ENCODE assay signal across 19 cellular contexts in the genomic region with DNA sequence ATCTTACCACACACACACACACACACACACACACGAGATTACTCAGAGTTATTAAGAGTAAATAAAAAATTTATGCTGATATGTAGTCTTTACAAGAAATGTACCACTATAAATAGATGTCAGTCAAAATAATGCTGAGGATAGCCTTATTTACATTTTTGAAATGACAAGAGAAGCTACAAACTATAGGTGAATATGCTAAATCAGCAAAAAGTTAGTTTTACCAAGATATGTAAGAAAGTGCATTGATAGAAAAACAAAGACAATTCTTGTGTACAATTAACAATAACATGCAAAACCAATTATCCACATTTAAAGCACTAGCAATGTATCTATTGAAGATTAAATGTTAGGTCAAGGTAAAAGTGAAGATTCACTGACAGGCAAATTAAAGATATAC. TPM values are rescaled to one million over a fixed set of nuclear protein-coding genes. Genes with fewer than 3 reads are reported as not detected.
DNase-seq lines count a peak whose midpoint lies in the region; ATAC-seq, FAIRE-seq and TF ChIP-seq lines count a peak whose summit lies in the region.
"Had no signal": no experiment of that assay in that cellular context is flagged by ENCODE, and none has a peak within 500 bp of the region (broad histone marks: within the 10 kb centered on the region; RNA-seq: fewer than 3 reads in every experiment).

No MANE protein-coding gene starts in this region.

- no peak for TF ChIP-seq CTCF in activated CD8-positive, alpha-beta T cell treated with anti-CD3 and anti-CD28 coated beads for 36 hours (IDR thresholded peaks at IDR 0.05)
- no peak for TF ChIP-seq CTCF in HFFc6 (IDR thresholded peaks at IDR 0.05)
- TF ChIP-seq CTCF in GM12878 (IDR thresholded peaks at IDR 0.05 in 2 of 3, conservative IDR thresholded peaks at IDR 0.05 in 1 of 3; ENCODE audit: control insufficient read depth in 2 of 3, extremely low read depth in 1 of 3, insufficient read depth in 1 of 3, low read depth in 3 of 3, low read length in 3 of 3): no peak
- TF ChIP-seq CTCF in testis (IDR thresholded peaks at IDR 0.05): no peak

- H4K20me1 ChIP-seq in GM12878 (ENCODE audit: control insufficient read depth, insufficient read depth): no peaks in the 10 kb centered on the region

- H3K4me2 ChIP-seq in GM12878 (ENCODE audit: control insufficient read depth, insufficient read depth): peak overlapping the region; percentile 27; the same call in 1 of the 2 replicates

- no peak for TF ChIP-seq EP300 in GM12878 (IDR thresholded peaks at IDR 0.05; ENCODE audit: borderline replicate concordance in 1 of 2, control insufficient read depth in 1 of 2, low read depth in 2 of 2, low read length in 2 of 2)

- intact Hi-C loops in activated CD8-positive, alpha-beta T cell treated with anti-CD3 and anti-CD28 coated beads for 36 hours (cut with micrococcal nuclease): no loop called here
- intact Hi-C loops in GM12878 (cut with micrococcal nuclease; ENCODE audit: unreplicated experiment): no loop called here
- intact Hi-C loops in testis (cut with DNase I; ENCODE audit: low total_unique reads): no loop called here

- no peak overlapping the region for H2AFZ ChIP-seq in GM12878 (ENCODE audit: control insufficient read depth, low read depth, low read length)

- SMC1A ChIA-PET in GM12878 (lab: Charles Lee; ENCODE audit: uncharacterized antibody, unreplicated experiment): interaction anchor here (2.5 to 7.2 kb wide), 3 partner anchors 8 to 40 kb away, joined by 15 to 94 read pairs (median 46); no protein-coding TSS in a partner anchor

- DNase-seq in activated CD8-positive, alpha-beta T cell treated with anti-CD3 and anti-CD28 coated beads for 36 hours: no peak
- no peak for DNase-seq in activated CD8-positive, alpha-beta T cell treated with anti-CD3 and anti-CD28 coated beads, Interleukin-2, amount 10 ng/mL, durations not matched to agents 7 days and 5 days
- DNase-seq in HFFc6 (no peak), GM12878 (ENCODE audit: low read depth, low spot score) (no peak), DMS79 (lab: John Stamatoyannopoulos, UW) (no peak), nucleus accumbens (lab: John Stamatoyannopoulos, UW) (no peak), testis (no peak)
- DNase-seq in naive thymus-derived CD8-positive, alpha-beta T cell: no peak
- DNase-seq: activated CD4-positive, alpha-beta T cell treated with anti-CD3 and anti-CD28 coated beads, Interleukin-2, amount 50 U/mL, for 4 hours; anterior cingulate cortex; C1 segment of cervical spinal cord; Kasumi-1; lower lobe of right lung; NCI-H1105; NCI-H69; stimulated activated naive CD8-positive, alpha-beta T cell treated with anti-CD3 and anti-CD28 coated beads, Interleukin-15, Interleukin-2, amounts not matched to agents 100 U/mL and 50 U/mL, for 24 hours had no signal

- ATAC-seq in activated CD8-positive, alpha-beta T cell treated with anti-CD3 and anti-CD28 coated beads for 36 hours: no peak
- no peak for ATAC-seq in activated CD8-positive, alpha-beta T cell treated with anti-CD3 and anti-CD28 coated beads, Interleukin-2, amount 10 ng/mL, durations not matched to agents 7 days and 5 days
- no peak for ATAC-seq in GM12878
- no peak for ATAC-seq in naive thymus-derived CD8-positive, alpha-beta T cell
- ATAC-seq: lower lobe of right lung; stimulated activated naive CD8-positive, alpha-beta T cell treated with anti-CD3 and anti-CD28 coated beads, Interleukin-15, Interleukin-2, amounts not matched to agents 100 U/mL and 50 U/mL, for 24 hours had no signal

- H3K4me3 Mint-ChIP-seq in activated CD8-positive, alpha-beta T cell treated with anti-CD3 and anti-CD28 coated beads for 36 hours: no peak overlapping the region
- no peak overlapping the region for H3K4me3 Mint-ChIP-seq in activated CD8-positive, alpha-beta T cell treated with anti-CD3 and anti-CD28 coated beads, Interleukin-2, amount 10 ng/mL, durations not matched to agents 7 days and 5 days
- H3K4me3 Mint-ChIP-seq in HFFc6: peak overlapping the region; percentile 68
- H3K4me3 Mint-ChIP-seq in naive thymus-derived CD8-positive, alpha-beta T cell: peak overlapping the region in 1 of 10 donors; percentile 3

- BruUV-seq in GM12878 (replicated peaks; lab: Mats Ljungman, UMichigan): no TSS peak

- H3K4me3 ChIP-seq in GM12878 (peak overlapping the region; percentile 3; the same call in 1 of the 2 replicates), testis (no peak overlapping the region)
- H3K4me3 ChIP-seq: lower lobe of right lung had no signal

- in situ Hi-C loops in GM12878 (cut with MboI): no loop called here

- H3K36me3 ChIP-seq in GM12878 (ENCODE audit: control insufficient read depth in 2 of 2, insufficient read depth in 2 of 2, low read length in 1 of 2) (peaks cover 0 to 3% of the 10 kb centered on the region in 2 experiments; a peak in 2 of 4 replicates), testis (ENCODE audit: low read depth, missing control alignments) (no peaks in the 10 kb centered on the region)

- H3K27ac Mint-ChIP-seq in activated CD8-positive, alpha-beta T cell treated with anti-CD3 and anti-CD28 coated beads for 36 hours: peak overlapping the region; percentile 67
- H3K27ac Mint-ChIP-seq in activated CD8-positive, alpha-beta T cell treated with anti-CD3 and anti-CD28 coated beads, Interleukin-2, amount 10 ng/mL, durations not matched to agents 7 days and 5 days: no peak overlapping the region
- peak overlapping the region; percentile 75 for H3K27ac Mint-ChIP-seq in HFFc6
- peak overlapping the region in 9 of 10 donors; percentile 38 to 94 (median 84) for H3K27ac Mint-ChIP-seq in naive thymus-derived CD8-positive, alpha-beta T cell

- RAD21 ChIA-PET in GM12878 (lab: Charles Lee; ENCODE audit: unreplicated experiment): interaction anchor here (2.6 to 6.0 kb wide), 5 partner anchors 7 to 189 kb away, joined by 8 to 63 read pairs (median 20); no protein-coding TSS in a partner anchor

- H3K9me3 ChIP-seq in GM12878 (replicated peaks; ENCODE audit: control insufficient read depth, insufficient read depth, low read length) (no peaks in the 10 kb centered on the region), testis (no peaks in the 10 kb centered on the region)
- H3K9me3 ChIP-seq: lower lobe of right lung had no signal

- H3K36me3 Mint-ChIP-seq in activated CD8-positive, alpha-beta T cell treated with anti-CD3 and anti-CD28 coated beads for 36 hours (ENCODE audit: low read depth): peaks cover 24% of the 10 kb centered on the region
- H3K36me3 Mint-ChIP-seq in activated CD8-positive, alpha-beta T cell treated with anti-CD3 and anti-CD28 coated beads, Interleukin-2, amount 10 ng/mL, durations not matched to agents 7 days and 5 days (ENCODE audit: low read depth): peaks cover 17% of the 10 kb centered on the region
- peaks cover 38% of the 10 kb centered on the region for H3K36me3 Mint-ChIP-seq in HFFc6 (ENCODE audit: low read depth)
- H3K36me3 Mint-ChIP-seq in naive thymus-derived CD8-positive, alpha-beta T cell: peaks cover 0 to 11% (median 3%) of the 10 kb centered on the region in 3 donors

- H3K9me3 Mint-ChIP-seq in activated CD8-positive, alpha-beta T cell treated with anti-CD3 and anti-CD28 coated beads for 36 hours: no peaks in the 10 kb centered on the region
- H3K9me3 Mint-ChIP-seq in activated CD8-positive, alpha-beta T cell treated with anti-CD3 and anti-CD28 coated beads, Interleukin-2, amount 10 ng/mL, durations not matched to agents 7 days and 5 days (ENCODE audit: insufficient read depth): no peaks in the 10 kb centered on the region
- H3K9me3 Mint-ChIP-seq in HFFc6: peaks cover 10% of the 10 kb centered on the region; the same call in 1 of the 2 replicates
- H3K9me3 Mint-ChIP-seq in naive thymus-derived CD8-positive, alpha-beta T cell: no peaks in the 10 kb centered on the region

- CTCF ChIA-PET in activated CD8-positive, alpha-beta T cell treated with anti-CD3 and anti-CD28 coated beads for 36 hours (lab: Charles Lee): interaction anchor here (0.6 to 2.1 kb wide), 3 partner anchors 17 to 101 kb away, joined by 3 to 9 read pairs (median 3); no protein-coding TSS in a partner anchor
- CTCF ChIA-PET in activated CD8-positive, alpha-beta T cell treated with anti-CD3 and anti-CD28 coated beads, Interleukin-2, amount 10 ng/mL, durations not matched to agents 7 days and 5 days (lab: Charles Lee): interaction anchor here (1.6 to 4.0 kb wide), 2 partner anchors 7 to 70 kb away, joined by 5 to 34 read pairs; a partner anchor contains a TSS
- CTCF ChIA-PET in GM12878 (lab: Yijun Ruan, JAX): interaction anchor here (0.8 to 6.0 kb wide), 5 partner anchors 7 to 103 kb away, joined by 3 to 68 read pairs (median 19); a partner anchor contains a TSS

- peaks cover 13% of the 10 kb centered on the region for H3K4me1 ChIP-seq in GM12878 (ENCODE audit: control insufficient read depth, insufficient read depth, low read length)
- no peaks in the 10 kb centered on the region for H3K4me1 ChIP-seq in testis

- TF ChIP-seq POLR2A in GM12878 (IDR thresholded peaks at IDR 0.05; ENCODE audit: low read depth, low read length): no peak
- TF ChIP-seq POLR2A in testis (IDR thresholded peaks at IDR 0.05): no peak

- H3K27ac ChIP-seq in GM12878 (ENCODE audit: control insufficient read depth, insufficient read depth): no peak overlapping the region
- no peak overlapping the region for H3K27ac ChIP-seq in testis
- H3K27ac ChIP-seq: lower lobe of right lung had no signal

- no peaks in the 10 kb centered on the region for H3K27me3 Mint-ChIP-seq in activated CD8-positive, alpha-beta T cell treated with anti-CD3 and anti-CD28 coated beads for 36 hours
- no peaks in the 10 kb centered on the region for H3K27me3 Mint-ChIP-seq in activated CD8-positive, alpha-beta T cell treated with anti-CD3 and anti-CD28 coated beads, Interleukin-2, amount 10 ng/mL, durations not matched to agents 7 days and 5 days (ENCODE audit: low read depth)
- peaks cover 1% of the 10 kb centered on the region; the same call in 1 of the 2 replicates for H3K27me3 Mint-ChIP-seq in HFFc6 (ENCODE audit: insufficient read depth)
- H3K27me3 Mint-ChIP-seq in naive thymus-derived CD8-positive, alpha-beta T cell: no peaks in the 10 kb centered on the region

- WGBS in GM12878 (ENCODE audit: insufficient coverage, insufficient replicate concordance, low lambda C conversion rate, missing lambda C conversion rate): 39% methylated on average over 1 of the region's 1 CpG
- WGBS in testis, 2 donors: 35 to 52% methylated on average over 1 of the region's 1 CpG

- FAIRE-seq in GM12878 (lab: Jason Lieb, UNC): no peak
- FAIRE-seq: A204.1, endometrium, GM19239 had no signal

- no peak for TF ChIP-seq RAD21 in GM12878 (IDR thresholded peaks at IDR 0.05; ENCODE audit: insufficient read depth, low read depth, low read length)

- H3K79me2 ChIP-seq in GM12878 (ENCODE audit: control insufficient read depth, insufficient read depth, low read length): peaks cover 80% of the 10 kb centered on the region

- no peak overlapping the region for H3K9ac ChIP-seq in GM12878 (ENCODE audit: control insufficient read depth, insufficient read depth, low read length)

- H3K27me3 ChIP-seq in GM12878 (replicated peaks in 1 of 2; ENCODE audit: control insufficient read depth in 2 of 2, insufficient read depth in 2 of 2, low read length in 1 of 2) (no peaks in the 10 kb centered on the region), testis (no peaks in the 10 kb centered on the region)

- peaks cover 49% of the 10 kb centered on the region for H3K4me1 Mint-ChIP-seq in activated CD8-positive, alpha-beta T cell treated with anti-CD3 and anti-CD28 coated beads for 36 hours (ENCODE audit: low read depth)
- H3K4me1 Mint-ChIP-seq in activated CD8-positive, alpha-beta T cell treated with anti-CD3 and anti-CD28 coated beads, Interleukin-2, amount 10 ng/mL, durations not matched to agents 7 days and 5 days (ENCODE audit: low read depth): peaks cover 45% of the 10 kb centered on the region
- peaks cover 68% of the 10 kb centered on the region for H3K4me1 Mint-ChIP-seq in HFFc6 (ENCODE audit: low read depth)
- H3K4me1 Mint-ChIP-seq in naive thymus-derived CD8-positive, alpha-beta T cell: peaks cover 19 to 69% (median 54%) of the 10 kb centered on the region in 4 donors

- POLR2A ChIA-PET in activated CD8-positive, alpha-beta T cell treated with anti-CD3 and anti-CD28 coated beads for 36 hours (lab: Charles Lee): no interaction called here
- POLR2A ChIA-PET in activated CD8-positive, alpha-beta T cell treated with anti-CD3 and anti-CD28 coated beads, Interleukin-2, amount 10 ng/mL, durations not matched to agents 7 days and 5 days (lab: Charles Lee): no interaction called here
- POLR2A ChIA-PET in GM12878 (lab: Charles Lee): interaction anchor here (0.6 to 6.6 kb wide), 3 partner anchors 7 to 511 kb away, joined by 3 to 54 read pairs (median 4); no protein-coding TSS in a partner anchor
- POLR2A ChIA-PET in naive thymus-derived CD8-positive, alpha-beta T cell (lab: Charles Lee): no interaction called here

RNA-seq across cellular contexts. Expression of a gene that starts 46.8 kb away (rescaled TPM):
- 10 to 100 TPM; 33.9 to 39.5 TPM for total RNA-seq in activated CD8-positive, alpha-beta T cell treated with anti-CD3 and anti-CD28 coated beads for 36 hours
- total RNA-seq in activated CD8-positive, alpha-beta T cell treated with anti-CD3 and anti-CD28 coated beads, Interleukin-2, amount 10 ng/mL, durations not matched to agents 7 days and 5 days: 10 to 100 TPM; 38.7 to 40.6 TPM
- 10 to 100 TPM; 48.0 to 69.3 (median 60.3) TPM for total RNA-seq in HFFc6 (2021; fragmentation: NEBNext Ultra II Directional; extraction: Animal tissue kit (Norgen Biotek cat#: 25700))
- total RNA-seq in GM12878 (2013; cell fraction: nucleolus; rRNA removed): 74.0 and 78.3 TPM in 2 replicates
- total RNA-seq in GM12878 (2014; rRNA removed) (29.8 and 33.7 TPM in 2 replicates), GM12878 (2014; rRNA removed; fragmentation: Illumina TruSeq; extraction: Trizol) (20.7 and 25.4 TPM in 2 replicates), GM12878 (2021) (29.8 and 33.8 TPM in 2 replicates), testis (10 to 100 TPM; 34.3 to 36.5 TPM)
- 28.1 TPM for polyA plus RNA-seq in GM12878 (2011; ENCODE audit: low read depth)
- polyA plus RNA-seq in GM12878 (2011; rRNA removed) (45.7 and 50.1 TPM in 2 replicates), GM12878 (2014; fragmentation: Illumina TruSeq; extraction: Trizol) (26.5 and 36.3 TPM in 2 replicates), GM12878 (2014; fragmentation: Nextera tagmentation; extraction: Ambion mirVana) (10 to 100 TPM in 1 of 2 experiments, 1 to 10 TPM in 1; 6.8 to 12.2 TPM), GM12878 (2014; rRNA removed) (29.1 and 35.9 TPM in 2 replicates), GM12878 (2016; fragmentation: Nextera tagmentation; extraction: Ambion mirVana) (10 to 100 TPM; 43.8 to 44.4 TPM), testis (ENCODE audit: insufficient read depth, low read depth, low replicate concordance) (33.5 TPM)
- polyA plus RNA-seq in GM12878 (2011; cell fraction: cytosol; rRNA removed): 36.7 and 48.3 TPM in 2 replicates
- polyA plus RNA-seq in GM12878 (2011; cell fraction: nucleus; rRNA removed): 50.5 and 54.8 TPM in 2 replicates
- polyA plus RNA-seq in GM12878 (2012): 21.7 and 27.5 TPM in 2 replicates
- 63.1 and 77.6 TPM in 2 replicates for polyA minus RNA-seq in GM12878 (2011; rRNA and poly(A)+ RNA removed)
- polyA minus RNA-seq in GM12878 (2011; cell fraction: cytosol; rRNA and poly(A)+ RNA removed): 14.2 and 23.8 TPM in 2 replicates
- polyA minus RNA-seq in GM12878 (2011; cell fraction: nucleus; rRNA and poly(A)+ RNA removed): 23.0 and 31.8 TPM in 2 replicates
- total RNA-seq in naive thymus-derived CD8-positive, alpha-beta T cell: 10 to 100 TPM; 51.0 to 55.7 TPM
- 10 to 100 TPM; 31.0 to 45.0 (median 33.6) TPM for polyA plus RNA-seq in naive thymus-derived CD8-positive, alpha-beta T cell
